In the genomic region with DNA sequence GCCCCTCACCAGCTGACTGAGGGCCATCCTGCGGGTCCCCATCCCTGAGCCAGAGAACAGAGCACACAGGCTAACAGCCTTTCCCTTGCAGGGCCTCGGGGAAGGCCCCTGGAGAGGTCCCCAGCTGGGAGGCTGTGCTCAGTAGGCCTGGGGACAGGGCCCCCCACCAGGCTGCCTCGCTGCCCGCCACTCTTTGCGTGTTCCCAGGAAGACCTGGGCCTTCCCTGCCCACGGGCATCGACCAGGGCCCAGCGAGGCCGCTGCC, we compare ENCODE assay signal across 8 cellular contexts. TPM values are rescaled to one million over a fixed set of nuclear protein-coding genes. Genes with fewer than 3 reads are reported as not detected.
DNase-seq lines count a peak whose midpoint lies in the region; ATAC-seq and TF ChIP-seq lines count a peak whose summit lies in the region.

No MANE protein-coding gene starts in this region.

- peak overlapping the region; percentile 71 to 84 for H3K27ac ChIP-seq in mucosa of rectum (ENCODE audit: low read depth in 2 of 2, low read length in 2 of 2)
- H3K27ac ChIP-seq in thyroid gland, result peak overlapping the region in 2 of 3 donors; percentile 20 to 40

- H3K27me3 ChIP-seq in mucosa of rectum (ENCODE audit: control insufficient read depth in 2 of 2, insufficient read depth in 2 of 2, low read length in 2 of 2) (peaks cover 3 to 6% of the 10 kb centered on the region in 2 donors), thyroid gland (no peaks in the 10 kb centered on the region)

- no peaks in the 10 kb centered on the region for H3K36me3 ChIP-seq in mucosa of rectum (ENCODE audit: control insufficient read depth in 2 of 2, insufficient read depth in 2 of 2, low read length in 2 of 2)
- no peaks in the 10 kb centered on the region for H3K36me3 ChIP-seq in thyroid gland

- POLR2A ChIA-PET in activated CD4-positive, alpha-beta T cell treated with anti-CD3 and anti-CD28 coated beads, Interleukin-2, amount 10 ng/mL, durations not matched to agents 7 days and 5 days (lab: Charles Lee), result no interaction called here

- peaks cover 29% of the 10 kb centered on the region for H3K27me3 Mint-ChIP-seq in activated CD4-positive, alpha-beta T cell treated with anti-CD3 and anti-CD28 coated beads, Interleukin-2, amount 10 ng/mL, durations not matched to agents 7 days and 5 days
- peaks cover 5% of the 10 kb centered on the region for H3K27me3 Mint-ChIP-seq in chondrocyte (ENCODE audit: low read depth)

- H3K4me3 ChIP-seq in mucosa of rectum (ENCODE audit: low read length in 2 of 2), result peak overlapping the region; percentile 64 to 66
- peak overlapping the region in 2 of 3 donors; percentile 58 to 74 for H3K4me3 ChIP-seq in thyroid gland (replicated peaks in 1 of 3)

- 10 to 22% methylated on average over 1 to 2 of the region's 9 CpGs for whole genome bisulfite sequencing in thyroid gland, 2 donors

- TF ChIP-seq CTCF in chondrocyte (IDR thresholded peaks at IDR 0.05) (no peak), thyroid gland (IDR thresholded peaks at IDR 0.05) (no peak)

- CTCF ChIA-PET in activated CD4-positive, alpha-beta T cell treated with anti-CD3 and anti-CD28 coated beads, Interleukin-2, amount 10 ng/mL, durations not matched to agents 7 days and 5 days (lab: Charles Lee), result interaction anchor here (0.6 to 1.4 kb wide), 6 partner anchors 10 to 70 kb away, joined by 3 to 8 read pairs (median 4); a partner anchor contains a TSS

- H3K4me1 ChIP-seq in mucosa of rectum (ENCODE audit: control insufficient read depth in 2 of 2, insufficient read depth in 2 of 2, low read length in 2 of 2), result peaks cover 9 to 19% of the 10 kb centered on the region in 2 donors
- peaks cover 3 to 18% of the 10 kb centered on the region in 2 donors for H3K4me1 ChIP-seq in thyroid gland

- intact Hi-C loops in thyroid gland (cut with DNase I), result no loop called here

- no peak for TF ChIP-seq POLR2A in thyroid gland (IDR thresholded peaks at IDR 0.05)

- H3K9me3 Mint-ChIP-seq in activated CD4-positive, alpha-beta T cell treated with anti-CD3 and anti-CD28 coated beads, Interleukin-2, amount 10 ng/mL, durations not matched to agents 7 days and 5 days, result no peaks in the 10 kb centered on the region
- no peaks in the 10 kb centered on the region for H3K9me3 Mint-ChIP-seq in chondrocyte (ENCODE audit: low read depth)

- peaks cover 6% of the 10 kb centered on the region for H3K4me1 Mint-ChIP-seq in activated CD4-positive, alpha-beta T cell treated with anti-CD3 and anti-CD28 coated beads, Interleukin-2, amount 10 ng/mL, durations not matched to agents 7 days and 5 days
- H3K4me1 Mint-ChIP-seq in chondrocyte (ENCODE audit: low read depth), result peaks cover 7% of the 10 kb centered on the region

- H3K4me3 Mint-ChIP-seq in activated CD4-positive, alpha-beta T cell treated with anti-CD3 and anti-CD28 coated beads, Interleukin-2, amount 10 ng/mL, durations not matched to agents 7 days and 5 days, result peak overlapping the region; percentile 51
- H3K4me3 Mint-ChIP-seq in chondrocyte (ENCODE audit: unreplicated experiment), result peak overlapping the region; percentile 73

- no peak overlapping the region for H3K27ac Mint-ChIP-seq in activated CD4-positive, alpha-beta T cell treated with anti-CD3 and anti-CD28 coated beads, Interleukin-2, amount 10 ng/mL, durations not matched to agents 7 days and 5 days
- H3K27ac Mint-ChIP-seq in chondrocyte (ENCODE audit: unreplicated experiment), result no peak overlapping the region

- no peak for ATAC-seq in GM21390 (IDR thresholded peaks at IDR 0.05; ENCODE audit: unreplicated experiment)

- no peaks in the 10 kb centered on the region for H3K36me3 Mint-ChIP-seq in activated CD4-positive, alpha-beta T cell treated with anti-CD3 and anti-CD28 coated beads, Interleukin-2, amount 10 ng/mL, durations not matched to agents 7 days and 5 days (ENCODE audit: low read depth)
- no peaks in the 10 kb centered on the region for H3K36me3 Mint-ChIP-seq in chondrocyte (ENCODE audit: low read depth)

- H3K9ac ChIP-seq in mucosa of rectum (ENCODE audit: low read depth in 1 of 2, low read length in 2 of 2), result peak overlapping the region in 1 of 2 donors; percentile 83

- DNase-seq in activated CD4-positive, alpha-beta T cell treated with anti-CD3 and anti-CD28 coated beads, Interleukin-2, amount 10 ng/mL, durations not matched to agents 7 days and 5 days, result no peak
- no peak for DNase-seq in activated CD4-positive, alpha-beta T cell treated with anti-CD3 and anti-CD28 coated beads, Interleukin-2, amount 50 U/mL, for 48 hours
- DNase-seq in chondrocyte (ENCODE audit: low spot score) (no peak), thyroid gland (no peak), NCI-H1417 treated with DMSO at 0.1 percent for 48 hours (lab: John Stamatoyannopoulos, UW) (no peak), GOT3 (lab: John Stamatoyannopoulos, UW) (no peak)

- H3K9me3 ChIP-seq in mucosa of rectum (ENCODE audit: control insufficient read depth in 2 of 2, low read length in 2 of 2) (no peaks in the 10 kb centered on the region), thyroid gland (no peaks in the 10 kb centered on the region)

RNA-seq across cellular contexts. Expression of a gene that starts 0.8 kb away (rescaled TPM):
- total RNA-seq in activated CD4-positive, alpha-beta T cell treated with anti-CD3 and anti-CD28 coated beads, Interleukin-2, amount 10 ng/mL, durations not matched to agents 7 days and 5 days, result under 1 TPM; 0.44 to 0.82 TPM
- 4.7 to 7.7 TPM (median 5.2 TPM) in 3 replicates for total RNA-seq in chondrocyte
- 10 to 100 TPM; 19.4 to 27.4 (median 21.3) TPM for total RNA-seq in thyroid gland

RNA-seq across cellular contexts. Expression of a gene that starts 15.7 kb away (rescaled TPM):
- total RNA-seq in activated CD4-positive, alpha-beta T cell treated with anti-CD3 and anti-CD28 coated beads, Interleukin-2, amount 10 ng/mL, durations not matched to agents 7 days and 5 days, result under 1 TPM; 0.31 to 0.40 TPM
- total RNA-seq in chondrocyte (32.7 to 51.1 TPM (median 51.0 TPM) in 3 replicates), thyroid gland (1 to 10 TPM; 2.6 to 9.8 (median 4.2) TPM)

RNA-seq across cellular contexts. Expression of a gene that starts 36.1 kb away (rescaled TPM):
- not detected for total RNA-seq in activated CD4-positive, alpha-beta T cell treated with anti-CD3 and anti-CD28 coated beads, Interleukin-2, amount 10 ng/mL, durations not matched to agents 7 days and 5 days
- total RNA-seq in chondrocyte (not detected in 3 replicates), thyroid gland (not detected)

RNA-seq across cellular contexts. Expression of a gene that starts 40.7 kb away (rescaled TPM):
- total RNA-seq in activated CD4-positive, alpha-beta T cell treated with anti-CD3 and anti-CD28 coated beads, Interleukin-2, amount 10 ng/mL, durations not matched to agents 7 days and 5 days, result 10 to 100 TPM; 41.2 to 46.2 TPM
- total RNA-seq in chondrocyte (18.9 to 25.7 TPM (median 19.8 TPM) in 3 replicates), thyroid gland (10 to 100 TPM; 37.8 to 55.1 (median 49.7) TPM)

RNA-seq across cellular contexts. Expression of a gene that starts 47.7 kb away (rescaled TPM):
- total RNA-seq in activated CD4-positive, alpha-beta T cell treated with anti-CD3 and anti-CD28 coated beads, Interleukin-2, amount 10 ng/mL, durations not matched to agents 7 days and 5 days, result not detected
- total RNA-seq in chondrocyte, result not detected in 3 replicates
- not detected for total RNA-seq in thyroid gland
